In genomic region chr6:23600118-23600517, GRCh38 we compare ENCODE assay signal across 28 cellular contexts.
"Had no signal": no experiment of that assay in that cellular context is flagged by ENCODE, and none has a peak within 500 bp of the region (broad histone marks: within the 10 kb centered on the region; RNA-seq: fewer than 3 reads in every experiment).

No MANE protein-coding gene starts in this region.

- ATAC-seq: activated CD4-positive, alpha-beta T cell treated with anti-CD3 and anti-CD28 coated beads for 36 hours; activated naive CD4-positive, alpha-beta T cell treated with anti-CD3 and anti-CD28 coated beads, Interleukin-2, amount 50 U/mL, for 72 hours; activated T-cell treated with anti-CD3 and anti-CD28 coated beads, Interleukin-2, amount 50 U/mL, for 72 hours; effector memory CD8-positive, alpha-beta T cell; gastroesophageal sphincter had no signal

- H3K9me3 ChIP-seq: ascending aorta, colonic mucosa, gastroesophageal sphincter had no signal

- H3K36me3 ChIP-seq: ascending aorta, breast epithelium, cardiac muscle cell, colonic mucosa, esophagus squamous epithelium, gastroesophageal sphincter had no signal

- H3K4me1 ChIP-seq: ascending aorta, breast epithelium, colonic mucosa, esophagus squamous epithelium, gastroesophageal sphincter had no signal

- DNase-seq: activated CD4-positive, alpha-beta memory T cell treated with anti-CD3 and anti-CD28 coated beads, Interleukin-2, amount 10 ng/mL, durations not matched to agents 7 days and 5 days; activated CD4-positive, alpha-beta T cell treated with anti-CD3 and anti-CD28 coated beads for 36 hours; activated CD4-positive, alpha-beta T cell treated with anti-CD3 and anti-CD28 coated beads, Interleukin-2, amount 10 ng/mL, durations not matched to agents 7 days and 5 days; activated CD4-positive, alpha-beta T cell treated with anti-CD3 and anti-CD28 coated beads, Interleukin-2, amount 50 U/mL, for 4 hours; activated CD4-positive, CD25-positive, alpha-beta regulatory T cell; activated CD4-positive, CD25-positive, alpha-beta regulatory T cell treated with anti-CD3 and anti-CD28 coated beads, Interleukin-2, amount 50 U/mL, for 72 hours; activated CD8-positive, alpha-beta memory T cell treated with anti-CD3 and anti-CD28 coated beads, Interleukin-2, amount 50 U/mL, for 48 hours; activated gamma-delta T cell; activated naive CD4-positive, alpha-beta T cell; activated naive CD4-positive, alpha-beta T cell treated with anti-CD3 and anti-CD28 coated beads, Interleukin-2, amount 10 ng/mL, durations not matched to agents 7 days and 5 days; activated naive CD8-positive, alpha-beta T cell treated with anti-CD3 and anti-CD28 coated beads, Interleukin-2, amount 10 ng/mL, durations not matched to agents 7 days and 5 days; activated T-cell treated with anti-CD3 and anti-CD28 coated beads for 4 hours; activated T-cell treated with anti-CD3 and anti-CD28 coated beads, Interleukin-2, amount 50 U/mL, for 24 hours; activated T-cell treated with anti-CD3 and anti-CD28 coated beads, Interleukin-2, amount 50 U/mL, for 72 hours; central memory CD4-positive, alpha-beta T cell; cerebellar nuclear complex; colonic mucosa; dorsolateral prefrontal cortex; effector memory CD8-positive, alpha-beta T cell; esophagus squamous epithelium; foreskin melanocyte; T-helper 2 cell had no signal

- H3K27me3 ChIP-seq: ascending aorta, breast epithelium, cardiac muscle cell, colonic mucosa, esophagus squamous epithelium, gastroesophageal sphincter had no signal

- H3K4me3 ChIP-seq: ascending aorta, breast epithelium, cardiac muscle cell, colonic mucosa, dorsolateral prefrontal cortex, esophagus squamous epithelium, gastroesophageal sphincter had no signal

- H3K27ac ChIP-seq: ascending aorta, breast epithelium, cardiac muscle cell, colonic mucosa, dorsolateral prefrontal cortex, epithelial cell of prostate, esophagus squamous epithelium, gastroesophageal sphincter had no signal
